In genomic region chr10:68118657-68119056, GRCh38 we compare ENCODE assay signal across 30 cellular contexts. TPM values are rescaled to one million over a fixed set of nuclear protein-coding genes. Genes with fewer than 3 reads are reported as not detected.
"Had no signal": no experiment of that assay in that cellular context is flagged by ENCODE, and none has a peak within 500 bp of the region (broad histone marks: within the 10 kb centered on the region; RNA-seq: fewer than 3 reads in every experiment).

No MANE protein-coding gene starts in this region.

- DNase-seq: hypothalamus; immature natural killer cell; kidney; left colon; left lung; lower lobe of right lung; mammary epithelial cell; mesenchymal stem cell; naive thymus-derived CD8-positive, alpha-beta T cell; occipital lobe; right lobe of liver; stimulated activated CD4-positive, alpha-beta T cell treated with anti-CD3 and anti-CD28 coated beads, Interleukin-12 subunit alpha, Interleukin-12 subunit beta, amount 100 ng/mL, for 4 hours; stimulated activated CD4-positive, alpha-beta T cell treated with anti-CD3 and anti-CD28 coated beads, Interleukin-15, amount 100 ng/mL, for 24 hours; stimulated activated CD4-positive, alpha-beta T cell treated with anti-CD3 and anti-CD28 coated beads, Interleukin-2, amount 100 ng/mL, for 24 hours; stimulated activated CD4-positive, alpha-beta T cell treated with anti-CD3 and anti-CD28 coated beads, Interleukin-4, amount 100 ng/mL, for 1 hour; stimulated activated naive B cell treated with anti-CD40 and anti-IgM and Interleukin-4, amounts not matched to agents 10 μg/mL and 1 μg/mL and 100 μg/mL, for 72 hours; stimulated activated naive CD8-positive, alpha-beta T cell treated with anti-CD3 and anti-CD28 coated beads, Interleukin-15, Interleukin-2, amounts not matched to agents 100 U/mL and 50 U/mL, for 24 hours; stomach; testis; thyroid gland; transverse colon; upper lobe of right lung had no signal

- H3K9ac ChIP-seq: neural progenitor cell, parathyroid adenoma had no signal

- H3K4me3 Mint-ChIP-seq: immature natural killer cell; naive thymus-derived CD8-positive, alpha-beta T cell; nephron; neural progenitor cell; stimulated activated naive B cell treated with anti-CD40 and anti-IgM and Interleukin-4, amounts not matched to agents 10 μg/mL and 1 μg/mL and 100 μg/mL, for 72 hours had no signal

- H3K36me3 Mint-ChIP-seq: immature natural killer cell; neural progenitor cell; stimulated activated naive B cell treated with anti-CD40 and anti-IgM and Interleukin-4, amounts not matched to agents 10 μg/mL and 1 μg/mL and 100 μg/mL, for 72 hours had no signal

- ATAC-seq: left colon; left lung; lower lobe of right lung; naive thymus-derived CD8-positive, alpha-beta T cell; right lobe of liver; stimulated activated naive B cell treated with anti-CD40 and anti-IgM and Interleukin-4, amounts not matched to agents 10 μg/mL and 1 μg/mL and 100 μg/mL, for 72 hours; stimulated activated naive CD8-positive, alpha-beta T cell treated with anti-CD3 and anti-CD28 coated beads, Interleukin-15, Interleukin-2, amounts not matched to agents 100 U/mL and 50 U/mL, for 24 hours; upper lobe of right lung had no signal

- H3K36me3 ChIP-seq: left lung, lower lobe of right lung, neural progenitor cell, neutrophil, right lobe of liver, stomach, thyroid gland, transverse colon, upper lobe of right lung had no signal

- H3K4me1 Mint-ChIP-seq: immature natural killer cell; neural progenitor cell; stimulated activated naive B cell treated with anti-CD40 and anti-IgM and Interleukin-4, amounts not matched to agents 10 μg/mL and 1 μg/mL and 100 μg/mL, for 72 hours had no signal

- H3K27me3 ChIP-seq: left lung, neural progenitor cell, neutrophil, right atrium auricular region, right lobe of liver, stomach, testis, thyroid gland, transverse colon, upper lobe of right lung had no signal

- H3K4me1 ChIP-seq: left lung, lower lobe of right lung, neural progenitor cell, parathyroid adenoma, stomach, testis, thyroid gland, transverse colon, upper lobe of right lung had no signal

- H3K27ac Mint-ChIP-seq: immature natural killer cell; naive thymus-derived CD8-positive, alpha-beta T cell; nephron; neural progenitor cell; stimulated activated naive B cell treated with anti-CD40 and anti-IgM and Interleukin-4, amounts not matched to agents 10 μg/mL and 1 μg/mL and 100 μg/mL, for 72 hours had no signal

- H3K4me3 ChIP-seq: left lung, lower lobe of right lung, neural progenitor cell, right atrium auricular region, right lobe of liver, skin epidermis, stomach, testis, thyroid gland, transverse colon, upper lobe of right lung had no signal

- H3K27ac ChIP-seq: left lung, lower lobe of right lung, neural progenitor cell, neutrophil, parathyroid adenoma, right atrium auricular region, right lobe of liver, skin epidermis, stomach, testis, thyroid gland, transverse colon, upper lobe of right lung had no signal

- H3K9me3 ChIP-seq: left lung, lower lobe of right lung, neutrophil, right atrium auricular region, right lobe of liver, stomach, testis, thyroid gland, transverse colon, upper lobe of right lung had no signal

- H3K9me3 Mint-ChIP-seq: immature natural killer cell; naive thymus-derived CD8-positive, alpha-beta T cell; nephron; neural progenitor cell; stimulated activated naive B cell treated with anti-CD40 and anti-IgM and Interleukin-4, amounts not matched to agents 10 μg/mL and 1 μg/mL and 100 μg/mL, for 72 hours had no signal

RNA-seq across cellular contexts. Expression of gene MYPN, which starts 9.4 kb away (rescaled TPM):
- total RNA-seq: lower lobe of right lung; mucosa of gallbladder; naive thymus-derived CD8-positive, alpha-beta T cell; occipital lobe; renal cortical epithelial cell; upper lobe of right lung had no signal
